ENCODE assay signal across 9 cellular contexts in the genomic region with DNA sequence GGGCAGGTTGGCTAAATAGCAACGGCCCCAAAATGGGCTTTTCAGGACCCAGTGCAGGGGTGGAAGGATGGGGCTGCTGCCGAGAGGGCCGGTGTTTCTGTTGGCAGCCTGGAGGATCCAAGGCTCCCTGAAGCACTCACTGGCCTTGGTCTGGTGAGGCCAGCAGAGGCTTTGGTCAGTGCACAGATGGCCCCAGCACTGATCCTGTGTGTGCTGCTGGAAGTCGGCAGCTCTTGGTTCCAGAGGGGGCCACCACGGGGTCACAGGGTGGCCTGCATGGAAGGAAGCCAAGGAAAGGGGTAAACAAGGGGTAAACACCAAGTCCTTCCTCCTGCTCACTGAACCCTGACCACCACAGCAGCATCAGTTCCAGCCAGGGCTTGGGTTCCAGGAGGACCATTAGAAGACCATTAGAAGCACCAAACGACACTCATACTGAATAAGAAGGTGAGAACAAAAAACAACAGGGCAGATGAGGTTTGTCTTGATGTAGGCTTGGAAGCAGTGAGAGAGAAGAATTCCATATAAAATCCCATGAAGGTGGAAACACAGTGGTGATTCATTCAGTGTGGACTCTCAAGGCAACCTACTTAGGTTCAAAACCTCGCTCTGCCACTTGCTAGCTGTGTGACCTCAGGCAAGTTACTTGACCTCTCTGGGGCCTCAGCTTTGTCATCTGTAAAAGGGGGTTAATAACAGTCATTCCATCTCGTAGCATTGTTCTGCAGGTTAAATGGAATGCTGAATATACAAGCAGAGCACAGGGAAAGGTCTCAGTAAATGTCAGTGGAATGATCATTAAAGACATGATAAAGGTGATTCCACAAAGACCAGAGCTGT.
DNase-seq lines count a peak whose midpoint lies in the region; ATAC-seq and TF ChIP-seq lines count a peak whose summit lies in the region.
"Had no signal": no experiment of that assay in that cellular context is flagged by ENCODE, and none has a peak within 500 bp of the region (broad histone marks: within the 10 kb centered on the region; RNA-seq: fewer than 3 reads in every experiment).

No MANE protein-coding gene starts in this region.

- H3K9me3 Mint-ChIP-seq in activated naive CD4-positive, alpha-beta T cell treated with anti-CD3 and anti-CD28 coated beads, Interleukin-2, amount 50 U/mL, for 72 hours, result no peaks in the 10 kb centered on the region

- H3K27ac Mint-ChIP-seq in activated naive CD4-positive, alpha-beta T cell treated with anti-CD3 and anti-CD28 coated beads, Interleukin-2, amount 50 U/mL, for 72 hours, result peak overlapping the region; percentile 51 to 78

- no peaks in the 10 kb centered on the region for H3K27me3 ChIP-seq in uterus

- TF ChIP-seq POLR2A in uterus (IDR thresholded peaks at IDR 0.05), result no peak

- no peak for TF ChIP-seq CTCF in mucosa of descending colon (IDR thresholded peaks at IDR 0.05)
- TF ChIP-seq CTCF in uterus (IDR thresholded peaks at IDR 0.05), result no peak
- no peak for TF ChIP-seq CTCF in GM13977 (IDR thresholded peaks at IDR 0.05; ENCODE audit: extremely low read depth, insufficient read depth, missing control alignments)

- H3K9me3 ChIP-seq in mucosa of descending colon (no peaks in the 10 kb centered on the region), uterus (no peaks in the 10 kb centered on the region)

- DNase-seq in left ventricle myocardium superior (no peak), Right ventricle myocardium inferior (ENCODE audit: missing footprints) (no peak), mucosa of descending colon (no peak), uterus (no peak), AG20443 (ENCODE audit: low spot score) (no peak), GM13977 (ENCODE audit: low spot score) (no peak), CD1c-positive myeloid dendritic cell (ENCODE audit: extremely low spot score) (no peak)
- no peak for DNase-seq in activated naive CD4-positive, alpha-beta T cell treated with anti-CD3 and anti-CD28 coated beads, Interleukin-2, amount 50 U/mL, for 72 hours (ENCODE audit: low spot score in 2 of 2)
- DNase-seq: activated CD4-positive, CD25-positive, alpha-beta regulatory T cell had no signal

- intact Hi-C loops in left ventricle myocardium superior (cut with micrococcal nuclease) (no loop called here), Right ventricle myocardium inferior (cut with DNase I) (no loop called here), mucosa of descending colon (cut with DNase I, micrococcal nuclease) (no loop called here), uterus (cut with DNase I; ENCODE audit: low total_unique reads) (no loop called here)

- H3K4me1 ChIP-seq in mucosa of descending colon (ENCODE audit: low read depth), result peaks cover 24% of the 10 kb centered on the region
- H3K4me1 ChIP-seq in uterus, result no peaks in the 10 kb centered on the region

- in situ Hi-C loops in GM13977 (cut with MboI; ENCODE audit: low pct_unique_long_range_greater_than_20kb, low sequenced_read_pairs, unreplicated experiment), result no loop called here

- no peak overlapping the region for H3K27ac ChIP-seq in uterus

- H3K36me3 ChIP-seq in mucosa of descending colon (ENCODE audit: low read depth) (no peaks in the 10 kb centered on the region), uterus (no peaks in the 10 kb centered on the region)

- H3K36me3 Mint-ChIP-seq in activated naive CD4-positive, alpha-beta T cell treated with anti-CD3 and anti-CD28 coated beads, Interleukin-2, amount 50 U/mL, for 72 hours, result peaks cover 35 to 56% of the 10 kb centered on the region in 2 donors

- H3K4me3 ChIP-seq in mucosa of descending colon, result peak overlapping the region; percentile 9
- no peak overlapping the region for H3K4me3 ChIP-seq in uterus

- ATAC-seq in left ventricle myocardium superior, result peak; percentile 22
- no peak for ATAC-seq in Right ventricle myocardium inferior
- ATAC-seq in activated naive CD4-positive, alpha-beta T cell treated with anti-CD3 and anti-CD28 coated beads, Interleukin-2, amount 50 U/mL, for 72 hours, result no peak
- ATAC-seq in mucosa of descending colon, result peak; percentile 13

Comparison
In these comparisons a context has a peak if more than half of its experiments do, and no peak if none do; other contexts are left out.
1. ATAC-seq: peak in left ventricle myocardium superior (single experiment) and mucosa of descending colon (single experiment); none in Right ventricle myocardium inferior (single experiment) and activated naive CD4-positive, alpha-beta T cell treated with anti-CD3 and anti-CD28 coated beads, Interleukin-2, amount 50 U/mL, for 72 hours (0 of 2).